Comparison of ENCODE assay signal across 28 cellular contexts in genomic region chr2:114001936-114002335, GRCh38.
"Had no signal": no experiment of that assay in that cellular context is flagged by ENCODE, and none has a peak within 500 bp of the region (broad histone marks: within the 10 kb centered on the region; RNA-seq: fewer than 3 reads in every experiment).

No MANE protein-coding gene starts in this region.

- H3K36me3 ChIP-seq: gastrocnemius medialis, neural progenitor cell, pancreas, prostate gland, right lobe of liver, spleen, thoracic aorta, transverse colon had no signal

- H3K27me3 ChIP-seq: dorsolateral prefrontal cortex, gastrocnemius medialis, neural progenitor cell, pancreas, right lobe of liver, spleen, transverse colon had no signal

- H2AFZ ChIP-seq: neural progenitor cell had no signal

- H3K4me3 Mint-ChIP-seq: central memory CD8-positive, alpha-beta T cell; immature natural killer cell; natural killer cell; neural progenitor cell; stimulated activated naive B cell treated with anti-CD40 and anti-IgM and Interleukin-4, amounts not matched to agents 10 μg/mL and 1 μg/mL and 100 μg/mL, for 72 hours; stimulated activated naive CD8-positive, alpha-beta T cell treated with anti-CD3 and anti-CD28 coated beads, Interleukin-15, amount 100 ng/mL, for 72 hours had no signal

- H3K27ac Mint-ChIP-seq: immature natural killer cell; natural killer cell; stimulated activated naive B cell treated with anti-CD40 and anti-IgM and Interleukin-4, amounts not matched to agents 10 μg/mL and 1 μg/mL and 100 μg/mL, for 72 hours; stimulated activated naive CD8-positive, alpha-beta T cell treated with anti-CD3 and anti-CD28 coated beads, Interleukin-15, amount 100 ng/mL, for 72 hours had no signal

- H3K4me3 ChIP-seq: dorsolateral prefrontal cortex, gastrocnemius medialis, lung, mucosa of descending colon, neural progenitor cell, pancreas, prostate gland, right lobe of liver, spleen, thoracic aorta, transverse colon had no signal

- H3K9me3 ChIP-seq: gastrocnemius medialis, mucosa of descending colon, pancreas, prostate gland, right lobe of liver, spleen, thoracic aorta, transverse colon had no signal

- H3K36me3 Mint-ChIP-seq: natural killer cell, neural progenitor cell had no signal

- H3K27ac ChIP-seq: gastrocnemius medialis, neural progenitor cell, pancreas, prostate gland, right lobe of liver, spleen, thoracic aorta, transverse colon had no signal

- ATAC-seq: esophagus mucosa; gastrocnemius medialis; left colon; left ventricle myocardium superior; mucosa of descending colon; natural killer cell; pancreas; right lobe of liver; stimulated activated naive B cell treated with anti-CD40 and anti-IgM and Interleukin-4, amounts not matched to agents 10 μg/mL and 1 μg/mL and 100 μg/mL, for 72 hours; stimulated activated naive CD8-positive, alpha-beta T cell treated with anti-CD3 and anti-CD28 coated beads, Interleukin-15, amount 100 ng/mL, for 72 hours had no signal

- H3K27me3 Mint-ChIP-seq: stimulated activated naive CD8-positive, alpha-beta T cell treated with anti-CD3 and anti-CD28 coated beads, Interleukin-15, amount 100 ng/mL, for 72 hours had no signal

- H3K9me3 Mint-ChIP-seq: stimulated activated naive B cell treated with anti-CD40 and anti-IgM and Interleukin-4, amounts not matched to agents 10 μg/mL and 1 μg/mL and 100 μg/mL, for 72 hours; stimulated activated naive CD8-positive, alpha-beta T cell treated with anti-CD3 and anti-CD28 coated beads, Interleukin-15, amount 100 ng/mL, for 72 hours had no signal

- DNase-seq: cortex of kidney; dorsolateral prefrontal cortex; effector CD8-positive, alpha-beta T cell; gastrocnemius medialis; glutamatergic neuron; immature natural killer cell; kidney; left colon; left ventricle myocardium superior; mesendoderm; mucosa of descending colon; natural killer cell; pancreas; retina; right lobe of liver; spleen; stimulated activated CD4-positive, alpha-beta T cell treated with anti-CD3 and anti-CD28 coated beads, Interleukin-15, amount 100 ng/mL, for 24 hours; stimulated activated CD4-positive, alpha-beta T cell treated with anti-CD3 and anti-CD28 coated beads, Interleukin-1b, Interleukin-23, amount 100 ng/mL, for 48 hours; stimulated activated CD4-positive, alpha-beta T cell treated with anti-CD3 and anti-CD28 coated beads, Interleukin-4, amount 100 ng/mL, for 4 hours; stimulated activated naive B cell treated with anti-CD40 and anti-IgM and Interleukin-4, amounts not matched to agents 10 μg/mL and 1 μg/mL and 100 μg/mL, for 72 hours; stimulated activated naive CD8-positive, alpha-beta T cell treated with anti-CD3 and anti-CD28 coated beads, Interleukin-15, amount 100 ng/mL, for 72 hours; transverse colon had no signal

- H3K9ac ChIP-seq: neural progenitor cell had no signal

- H3K4me2 ChIP-seq: neural progenitor cell had no signal
